9 cellular contexts compared by ENCODE assay signal in genomic region chr9:546797-547223, GRCh38. TPM values are rescaled to one million over a fixed set of nuclear protein-coding genes. Genes with fewer than 3 reads are reported as not detected.
DNase-seq lines count a peak whose midpoint lies in the region; ATAC-seq, FAIRE-seq and TF ChIP-seq lines count a peak whose summit lies in the region.
"Had no signal": no experiment of that assay in that cellular context is flagged by ENCODE, and none has a peak within 500 bp of the region (broad histone marks: within the 10 kb centered on the region; RNA-seq: fewer than 3 reads in every experiment).

No MANE protein-coding gene starts in this region.

- 0 out of 3 replicates have a peak, but pooled peaks have one; percentile 32 for ATAC-seq in GM12878
- no peak for ATAC-seq in GM21529 (IDR thresholded peaks at IDR 0.05; ENCODE audit: unreplicated experiment)
- ATAC-seq in activated CD8-positive, alpha-beta T cell treated with anti-CD3 and anti-CD28 coated beads for 36 hours: no peak

- in situ Hi-C loops in GM12878 (cut with MboI): no loop called here
- in situ Hi-C loops in transverse colon (cut with MboI; ENCODE audit: low pct_ligation_motif_present in 1 of 4, low pct_unique_long_range_greater_than_20kb in 1 of 4, low sequenced_read_pairs in 3 of 4): no loop called here

- no peaks in the 10 kb centered on the region for H3K9me3 ChIP-seq in GM12878 (replicated peaks; ENCODE audit: control insufficient read depth, insufficient read depth, low read length)
- no peaks in the 10 kb centered on the region for H3K9me3 ChIP-seq in transverse colon
- H3K9me3 ChIP-seq: BE2C had no signal

- 0% methylated on average over 3 of the region's 3 CpGs for WGBS in GM12878 (ENCODE audit: insufficient coverage, insufficient replicate concordance, low lambda C conversion rate, missing lambda C conversion rate)
- 33 to 43% methylated on average over 1 to 3 of the region's 3 CpGs for WGBS in transverse colon (ENCODE audit: low coverage in 1 of 2), 2 donors

- no peak overlapping the region for H3K27ac Mint-ChIP-seq in activated CD8-positive, alpha-beta T cell treated with anti-CD3 and anti-CD28 coated beads for 36 hours

- H3K36me3 Mint-ChIP-seq in activated CD8-positive, alpha-beta T cell treated with anti-CD3 and anti-CD28 coated beads for 36 hours (ENCODE audit: low read depth): no peaks in the 10 kb centered on the region

- H3K4me3 ChIP-seq in GM12878 (no peak overlapping the region), kidney epithelial cell (ENCODE audit: low read depth, low read length) (no peak overlapping the region), transverse colon (no peak overlapping the region)

- no peaks in the 10 kb centered on the region for H3K4me1 ChIP-seq in GM12878 (ENCODE audit: control insufficient read depth, insufficient read depth, low read length)
- peaks cover 4 to 18% (median 7%) of the 10 kb centered on the region in 4 donors for H3K4me1 ChIP-seq in transverse colon
- H3K4me1 ChIP-seq: BE2C had no signal

- H3K4me1 Mint-ChIP-seq in activated CD8-positive, alpha-beta T cell treated with anti-CD3 and anti-CD28 coated beads for 36 hours (ENCODE audit: low read depth): peaks cover 2% of the 10 kb centered on the region

- TF ChIP-seq EP300 in GM12878 (IDR thresholded peaks at IDR 0.05; ENCODE audit: borderline replicate concordance in 1 of 2, control insufficient read depth in 1 of 2, low read depth in 2 of 2, low read length in 2 of 2) (no peak), transverse colon (IDR thresholded peaks at IDR 0.05; ENCODE audit: low read depth) (no peak)

- no peaks in the 10 kb centered on the region for H3K36me3 ChIP-seq in GM12878 (ENCODE audit: control insufficient read depth in 2 of 2, insufficient read depth in 2 of 2, low read length in 1 of 2)
- H3K36me3 ChIP-seq in kidney epithelial cell (ENCODE audit: control insufficient read depth, insufficient read depth, low read length): no peaks in the 10 kb centered on the region
- H3K36me3 ChIP-seq in transverse colon: no peaks in the 10 kb centered on the region
- H3K36me3 ChIP-seq: BE2C had no signal

- H3K9me3 Mint-ChIP-seq in activated CD8-positive, alpha-beta T cell treated with anti-CD3 and anti-CD28 coated beads for 36 hours: no peaks in the 10 kb centered on the region

- no peak for FAIRE-seq in GM12878 (lab: Jason Lieb, UNC)

- CTCF ChIA-PET in GM12878 (lab: Yijun Ruan, JAX): no interaction called here
- CTCF ChIA-PET in activated CD8-positive, alpha-beta T cell treated with anti-CD3 and anti-CD28 coated beads for 36 hours (lab: Charles Lee): no interaction called here

- no peaks in the 10 kb centered on the region for H4K20me1 ChIP-seq in GM12878 (ENCODE audit: control insufficient read depth, insufficient read depth)

- POLR2A ChIA-PET in GM12878 (lab: Charles Lee): no interaction called here
- POLR2A ChIA-PET in activated CD8-positive, alpha-beta T cell treated with anti-CD3 and anti-CD28 coated beads for 36 hours (lab: Charles Lee): no interaction called here

- H3K4me3 Mint-ChIP-seq in activated CD8-positive, alpha-beta T cell treated with anti-CD3 and anti-CD28 coated beads for 36 hours: no peak overlapping the region

- TF ChIP-seq POLR2A in GM12878 (IDR thresholded peaks at IDR 0.05; ENCODE audit: low read depth, low read length) (no peak), transverse colon (IDR thresholded peaks at IDR 0.05) (no peak)

- H3K9ac ChIP-seq in GM12878 (ENCODE audit: control insufficient read depth, insufficient read depth, low read length): no peak overlapping the region

- peaks cover 3% of the 10 kb centered on the region for H3K27me3 Mint-ChIP-seq in activated CD8-positive, alpha-beta T cell treated with anti-CD3 and anti-CD28 coated beads for 36 hours

- peak in 1 of 3 experiments; percentile 16; a peak in 1 of 6 replicates for TF ChIP-seq CTCF in GM12878 (IDR thresholded peaks at IDR 0.05 in 2 of 3, conservative IDR thresholded peaks at IDR 0.05 in 1 of 3; ENCODE audit: control insufficient read depth in 2 of 3, extremely low read depth in 1 of 3, insufficient read depth in 1 of 3, low read depth in 3 of 3, low read length in 3 of 3)
- peak; percentile 37 for TF ChIP-seq CTCF in kidney epithelial cell (IDR thresholded peaks at IDR 0.05; ENCODE audit: insufficient read depth, low read length, poor library complexity, severe bottlenecking)
- peak in 3 of 5 experiments; percentile 21 to 33 (median 32) for TF ChIP-seq CTCF in transverse colon (IDR thresholded peaks at IDR 0.05)
- no peak for TF ChIP-seq CTCF in activated CD8-positive, alpha-beta T cell treated with anti-CD3 and anti-CD28 coated beads for 36 hours (IDR thresholded peaks at IDR 0.05)

- TF ChIP-seq RAD21 in GM12878 (IDR thresholded peaks at IDR 0.05; ENCODE audit: insufficient read depth, low read depth, low read length): no peak

- DNase-seq in NCI-H1436 (lab: John Stamatoyannopoulos, UW) (peak; percentile 1), NCI-H1436 treated with DMSO at 0.1 percent for 48 hours (lab: John Stamatoyannopoulos, UW) (no peak), GM12878 (ENCODE audit: low read depth, low spot score) (no peak), kidney epithelial cell (ENCODE audit: low read depth) (no peak), transverse colon (no peak)
- DNase-seq in activated CD4-positive, CD25-positive, alpha-beta regulatory T cell (lab: John Stamatoyannopoulos, UW): no peak
- no peak for DNase-seq in activated CD8-positive, alpha-beta T cell treated with anti-CD3 and anti-CD28 coated beads for 36 hours
- DNase-seq: BE2C had no signal

- H3K27me3 ChIP-seq in GM12878 (replicated peaks in 1 of 2; ENCODE audit: control insufficient read depth in 2 of 2, insufficient read depth in 2 of 2, low read length in 1 of 2): no peaks in the 10 kb centered on the region; a peak in 2 of 4 replicates
- H3K27me3 ChIP-seq in kidney epithelial cell (ENCODE audit: control insufficient read depth, insufficient read depth, low read length): no peaks in the 10 kb centered on the region
- H3K27me3 ChIP-seq in transverse colon: no peaks in the 10 kb centered on the region
- H3K27me3 ChIP-seq: BE2C had no signal

- no peaks in the 10 kb centered on the region for H3K79me2 ChIP-seq in GM12878 (ENCODE audit: control insufficient read depth, insufficient read depth, low read length)

- no peak overlapping the region for H3K4me2 ChIP-seq in GM12878 (ENCODE audit: control insufficient read depth, insufficient read depth)

- intact Hi-C loops in GM12878 (cut with micrococcal nuclease; ENCODE audit: unreplicated experiment) (no loop called here), transverse colon (cut with DNase I; ENCODE audit: low total_unique reads) (loop anchor here (5.0 kb wide), 1 partner anchor 160 kb away; no protein-coding TSS in a partner anchor)
- intact Hi-C loops in activated CD8-positive, alpha-beta T cell treated with anti-CD3 and anti-CD28 coated beads for 36 hours (cut with micrococcal nuclease): no loop called here

- no TSS peak for BruUV-seq in GM12878 (replicated peaks; lab: Mats Ljungman, UMichigan)

- H3K27ac ChIP-seq in GM12878 (ENCODE audit: control insufficient read depth, insufficient read depth) (no peak overlapping the region), transverse colon (peak overlapping the region; percentile 16 to 65 (median 20))

- RAD21 ChIA-PET in GM12878 (lab: Charles Lee; ENCODE audit: unreplicated experiment): interaction anchor here (1.3 kb wide), 1 partner anchor 8 kb away, joined by 3 read pairs; no protein-coding TSS in a partner anchor

- H2AFZ ChIP-seq in GM12878 (ENCODE audit: control insufficient read depth, low read depth, low read length): no peak overlapping the region

- SMC1A ChIA-PET in GM12878 (lab: Charles Lee; ENCODE audit: uncharacterized antibody, unreplicated experiment): interaction anchor here (1.3 kb wide), 1 partner anchor 10 kb away, joined by 4 read pairs; no protein-coding TSS in a partner anchor

TF ChIP-seq in GM12878, 131 proteins besides CTCF, POLR2A, EP300 and RAD21 (continues in another document):
- TF ChIP-seq HCFC1 (IDR thresholded peaks at IDR 0.05; ENCODE audit: low read length): no peak

RNA-seq across cellular contexts. Expression of gene KANK1, which starts 42.3 kb away (rescaled TPM):
- total RNA-seq in GM12878 (2013; cell fraction: nucleolus; rRNA removed): 9.9 and 12.3 TPM in 2 replicates
- total RNA-seq in GM12878 (2014; rRNA removed): 0.06 and 0.16 TPM in 2 replicates
- 0.04 and 0.60 TPM in 2 replicates for total RNA-seq in GM12878 (2014; rRNA removed; fragmentation: Illumina TruSeq; extraction: Trizol)
- total RNA-seq in GM12878 (2021): 0.19 and 1.1 TPM in 2 replicates
- not detected for polyA plus RNA-seq in GM12878 (2011; ENCODE audit: low read depth)
- polyA plus RNA-seq in GM12878 (2011; rRNA removed): 22.2 and 23.1 TPM in 2 replicates
- 23.6 and 25.0 TPM in 2 replicates for polyA plus RNA-seq in GM12878 (2011; cell fraction: cytosol; rRNA removed)
- polyA plus RNA-seq in GM12878 (2011; cell fraction: nucleus; rRNA removed): 25.7 and 26.4 TPM in 2 replicates
- polyA plus RNA-seq in GM12878 (2012): 0.18 and 0.27 TPM in 2 replicates
- polyA plus RNA-seq in GM12878 (2014; fragmentation: Illumina TruSeq; extraction: Trizol): 0.04 and 0.08 TPM in 2 replicates
- under 1 TPM in 1 of 2 experiments, not detected in 1; 0.37 TPM for polyA plus RNA-seq in GM12878 (2014; fragmentation: Nextera tagmentation; extraction: Ambion mirVana)
- 0.08 and 0.14 TPM in 2 replicates for polyA plus RNA-seq in GM12878 (2014; rRNA removed)
- 1 to 10 TPM in 1 of 2 experiments, under 1 TPM in 1; 0.20 to 2.1 TPM for polyA plus RNA-seq in GM12878 (2016; fragmentation: Nextera tagmentation; extraction: Ambion mirVana)
- 36.9 and 39.5 TPM in 2 replicates for polyA minus RNA-seq in GM12878 (2011; rRNA and poly(A)+ RNA removed)
- polyA minus RNA-seq in GM12878 (2011; cell fraction: cytosol; rRNA and poly(A)+ RNA removed): 11.9 and 13.8 TPM in 2 replicates
- 10.2 and 18.2 TPM in 2 replicates for polyA minus RNA-seq in GM12878 (2011; cell fraction: nucleus; rRNA and poly(A)+ RNA removed)
- 13.8 and 16.9 TPM in 2 replicates for total RNA-seq in kidney epithelial cell
- total RNA-seq in transverse colon: 10 to 100 TPM; 33.9 to 45.6 (median 43.1) TPM
- total RNA-seq in activated CD8-positive, alpha-beta T cell treated with anti-CD3 and anti-CD28 coated beads for 36 hours: 1 to 10 TPM; 2.6 to 2.8 TPM
